In genomic region chr2:202377308-202377736, GRCh38 we compare ENCODE assay signal across 1 cellular context.
TF ChIP-seq lines count a peak whose summit lies in the region.

No MANE protein-coding gene starts in this region.

TF ChIP-seq in HepG2, 621 proteins besides CTCF, POLR2A, EP300 and RAD21 (continued from another document and continues in another):
- no peak for TF ChIP-seq FOXP4 (CRISPR knock-in tag; IDR thresholded peaks at IDR 0.05)
- peak; percentile 39; the same call in 1 of the 2 replicates for TF ChIP-seq IRF2 (CRISPR knock-in tag; IDR thresholded peaks at IDR 0.05)
- no peak for TF ChIP-seq ZNF281 (CRISPR knock-in tag; IDR thresholded peaks at IDR 0.05; ENCODE audit: borderline replicate concordance)
- TF ChIP-seq TERF1 (CRISPR knock-in tag; IDR thresholded peaks at IDR 0.05): no peak
- no peak for TF ChIP-seq KLF12 (CRISPR knock-in tag; IDR thresholded peaks at IDR 0.05; ENCODE audit: borderline replicate concordance)
- TF ChIP-seq SRF (IDR thresholded peaks at IDR 0.05; ENCODE audit: low read depth, low read length): no peak
- TF ChIP-seq ZUFSP (CRISPR knock-in tag; IDR thresholded peaks at IDR 0.05; ENCODE audit: borderline replicate concordance): no peak
- TF ChIP-seq PAWR (CRISPR knock-in tag; IDR thresholded peaks at IDR 0.05; ENCODE audit: borderline replicate concordance): no peak
- TF ChIP-seq ZNF761 (CRISPR knock-in tag; conservative IDR thresholded peaks at IDR 0.05): no peak
- TF ChIP-seq ZNF883 (CRISPR knock-in tag; IDR thresholded peaks at IDR 0.05; ENCODE audit: not compliant biosample characterization): no peak
- TF ChIP-seq ZNF234 (CRISPR knock-in tag; conservative IDR thresholded peaks at IDR 0.05): no peak
- TF ChIP-seq, protein P1, sequence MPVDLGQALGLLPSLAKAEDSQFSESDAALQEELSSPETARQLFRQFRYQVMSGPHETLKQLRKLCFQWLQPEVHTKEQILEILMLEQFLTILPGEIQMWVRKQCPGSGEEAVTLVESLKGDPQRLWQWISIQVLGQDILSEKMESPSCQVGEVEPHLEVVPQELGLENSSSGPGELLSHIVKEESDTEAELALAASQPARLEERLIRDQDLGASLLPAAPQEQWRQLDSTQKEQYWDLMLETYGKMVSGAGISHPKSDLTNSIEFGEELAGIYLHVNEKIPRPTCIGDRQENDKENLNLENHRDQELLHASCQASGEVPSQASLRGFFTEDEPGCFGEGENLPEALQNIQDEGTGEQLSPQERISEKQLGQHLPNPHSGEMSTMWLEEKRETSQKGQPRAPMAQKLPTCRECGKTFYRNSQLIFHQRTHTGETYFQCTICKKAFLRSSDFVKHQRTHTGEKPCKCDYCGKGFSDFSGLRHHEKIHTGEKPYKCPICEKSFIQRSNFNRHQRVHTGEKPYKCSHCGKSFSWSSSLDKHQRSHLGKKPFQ (CRISPR knock-in tag; IDR thresholded peaks at IDR 0.05; ENCODE audit: insufficient replicate concordance): no peak
- TF ChIP-seq KLF15 (CRISPR knock-in tag; IDR thresholded peaks at IDR 0.05; ENCODE audit: borderline replicate concordance): peak; percentile 65; the same call in 1 of the 2 replicates
- no peak for TF ChIP-seq ZBTB43 (CRISPR knock-in tag; conservative IDR thresholded peaks at IDR 0.05)
- 0 out of 2 replicates have a peak, but pooled peaks have one; percentile 13 for TF ChIP-seq ZNF678 (CRISPR knock-in tag; IDR thresholded peaks at IDR 0.05)
- 0 out of 2 replicates have a peak, but pooled peaks have one; percentile 26 for TF ChIP-seq BORCS8-MEF2B (CRISPR knock-in tag; IDR thresholded peaks at IDR 0.05)
- TF ChIP-seq ZNF672 (CRISPR knock-in tag; IDR thresholded peaks at IDR 0.05): no peak
- no peak for TF ChIP-seq DNMT3B (CRISPR knock-in tag; conservative IDR thresholded peaks at IDR 0.05)
- TF ChIP-seq, protein P2, sequence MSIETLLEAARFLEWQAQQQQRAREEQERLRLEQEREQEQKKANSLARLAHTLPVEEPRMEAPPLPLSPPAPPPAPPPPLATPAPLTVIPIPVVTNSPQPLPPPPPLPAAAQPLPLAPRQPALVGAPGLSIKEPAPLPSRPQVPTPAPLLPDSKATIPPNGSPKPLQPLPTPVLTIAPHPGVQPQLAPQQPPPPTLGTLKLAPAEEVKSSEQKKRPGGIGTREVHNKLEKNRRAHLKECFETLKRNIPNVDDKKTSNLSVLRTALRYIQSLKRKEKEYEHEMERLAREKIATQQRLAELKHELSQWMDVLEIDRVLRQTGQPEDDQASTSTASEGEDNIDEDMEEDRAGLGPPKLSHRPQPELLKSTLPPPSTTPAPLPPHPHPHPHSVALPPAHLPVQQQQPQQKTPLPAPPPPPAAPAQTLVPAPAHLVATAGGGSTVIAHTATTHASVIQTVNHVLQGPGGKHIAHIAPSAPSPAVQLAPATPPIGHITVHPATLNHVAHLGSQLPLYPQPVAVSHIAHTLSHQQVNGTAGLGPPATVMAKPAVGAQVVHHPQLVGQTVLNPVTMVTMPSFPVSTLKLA (IDR thresholded peaks at IDR 0.05): no peak
- TF ChIP-seq, protein P3, sequence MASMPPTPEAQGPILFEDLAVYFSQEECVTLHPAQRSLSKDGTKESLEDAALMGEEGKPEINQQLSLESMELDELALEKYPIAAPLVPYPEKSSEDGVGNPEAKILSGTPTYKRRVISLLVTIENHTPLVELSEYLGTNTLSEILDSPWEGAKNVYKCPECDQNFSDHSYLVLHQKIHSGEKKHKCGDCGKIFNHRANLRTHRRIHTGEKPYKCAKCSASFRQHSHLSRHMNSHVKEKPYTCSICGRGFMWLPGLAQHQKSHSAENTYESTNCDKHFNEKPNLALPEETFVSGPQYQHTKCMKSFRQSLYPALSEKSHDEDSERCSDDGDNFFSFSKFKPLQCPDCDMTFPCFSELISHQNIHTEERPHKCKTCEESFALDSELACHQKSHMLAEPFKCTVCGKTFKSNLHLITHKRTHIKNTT (CRISPR knock-in tag; IDR thresholded peaks at IDR 0.05): no peak
- peak; percentile 72; the same call in 1 of the 2 replicates for TF ChIP-seq ZNF296 (CRISPR knock-in tag; conservative IDR thresholded peaks at IDR 0.05)
- no peak for TF ChIP-seq ZNF329 (CRISPR knock-in tag; IDR thresholded peaks at IDR 0.05; ENCODE audit: low read depth)
- TF ChIP-seq ZNF629 (CRISPR knock-in tag; conservative IDR thresholded peaks at IDR 0.05): no peak
- TF ChIP-seq, protein P4, sequence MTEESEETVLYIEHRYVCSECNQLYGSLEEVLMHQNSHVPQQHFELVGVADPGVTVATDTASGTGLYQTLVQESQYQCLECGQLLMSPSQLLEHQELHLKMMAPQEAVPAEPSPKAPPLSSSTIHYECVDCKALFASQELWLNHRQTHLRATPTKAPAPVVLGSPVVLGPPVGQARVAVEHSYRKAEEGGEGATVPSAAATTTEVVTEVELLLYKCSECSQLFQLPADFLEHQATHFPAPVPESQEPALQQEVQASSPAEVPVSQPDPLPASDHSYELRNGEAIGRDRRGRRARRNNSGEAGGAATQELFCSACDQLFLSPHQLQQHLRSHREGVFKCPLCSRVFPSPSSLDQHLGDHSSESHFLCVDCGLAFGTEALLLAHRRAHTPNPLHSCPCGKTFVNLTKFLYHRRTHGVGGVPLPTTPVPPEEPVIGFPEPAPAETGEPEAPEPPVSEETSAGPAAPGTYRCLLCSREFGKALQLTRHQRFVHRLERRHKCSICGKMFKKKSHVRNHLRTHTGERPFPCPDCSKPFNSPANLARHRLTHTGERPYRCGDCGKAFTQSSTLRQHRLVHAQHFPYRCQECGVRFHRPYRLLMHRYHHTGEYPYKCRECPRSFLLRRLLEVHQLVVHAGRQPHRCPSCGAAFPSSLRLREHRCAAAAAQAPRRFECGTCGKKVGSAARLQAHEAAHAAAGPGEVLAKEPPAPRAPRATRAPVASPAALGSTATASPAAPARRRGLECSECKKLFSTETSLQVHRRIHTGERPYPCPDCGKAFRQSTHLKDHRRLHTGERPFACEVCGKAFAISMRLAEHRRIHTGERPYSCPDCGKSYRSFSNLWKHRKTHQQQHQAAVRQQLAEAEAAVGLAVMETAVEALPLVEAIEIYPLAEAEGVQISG (CRISPR knock-in tag; IDR thresholded peaks at IDR 0.05): peak; percentile 39
- TF ChIP-seq CREBL2 (CRISPR knock-in tag; IDR thresholded peaks at IDR 0.05; ENCODE audit: borderline replicate concordance): no peak; the same call in 1 of the 2 replicates
- no peak for TF ChIP-seq DPF2 (CRISPR knock-in tag; IDR thresholded peaks at IDR 0.05; ENCODE audit: borderline replicate concordance, low read depth)
- no peak for TF ChIP-seq ZFP62 (CRISPR knock-in tag; IDR thresholded peaks at IDR 0.05)
- TF ChIP-seq, protein P5, sequence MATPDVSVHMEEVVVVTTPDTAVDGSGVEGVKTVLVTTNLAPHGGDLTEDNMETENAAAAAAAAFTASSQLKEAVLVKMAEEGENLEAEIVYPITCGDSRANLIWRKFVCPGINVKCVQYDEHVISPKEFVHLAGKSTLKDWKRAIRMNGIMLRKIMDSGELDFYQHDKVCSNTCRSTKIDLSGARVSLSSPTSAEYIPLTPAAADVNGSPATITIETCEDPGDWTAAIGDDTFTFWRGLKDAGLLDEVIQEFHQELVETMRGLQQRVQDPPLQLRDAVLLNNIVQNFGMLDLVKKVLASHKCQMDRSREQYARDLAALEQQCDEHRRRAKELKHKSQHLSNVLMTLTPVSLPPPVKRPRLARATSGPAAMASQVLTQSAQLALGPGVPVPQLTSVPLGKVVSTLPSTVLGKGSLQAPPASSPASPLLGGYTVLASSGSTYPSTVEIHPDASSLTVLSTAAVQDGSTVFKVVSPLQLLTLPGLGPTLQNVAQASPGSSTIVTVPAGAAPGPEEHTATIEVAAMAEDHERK (CRISPR knock-in tag; IDR thresholded peaks at IDR 0.05; ENCODE audit: low read depth): no peak
- no peak for TF ChIP-seq HNRNPUL1 (IDR thresholded peaks at IDR 0.05; ENCODE audit: low read depth, low read length)
- TF ChIP-seq PAX8 (CRISPR knock-in tag; IDR thresholded peaks at IDR 0.05; ENCODE audit: borderline replicate concordance): no peak
- peak; percentile 83; the same call in 1 of the 2 replicates for TF ChIP-seq ZNF121 (CRISPR knock-in tag; IDR thresholded peaks at IDR 0.05)
- TF ChIP-seq FOXO4 (CRISPR knock-in tag; conservative IDR thresholded peaks at IDR 0.05): no peak
- no peak; the same call in 1 of the 2 replicates for TF ChIP-seq PRMT3 (CRISPR knock-in tag; IDR thresholded peaks at IDR 0.05; ENCODE audit: borderline replicate concordance, low read depth)
- no peak for TF ChIP-seq ZNF83 (CRISPR knock-in tag; IDR thresholded peaks at IDR 0.05; ENCODE audit: borderline replicate concordance)
- no peak for TF ChIP-seq ZNF282 (IDR thresholded peaks at IDR 0.05; ENCODE audit: partially characterized antibody)
- TF ChIP-seq MED1 (CRISPR knock-in tag; IDR thresholded peaks at IDR 0.05): peak; percentile 25; the same call in 1 of the 2 replicates
- 0 out of 2 replicates have a peak, but pooled peaks have one; percentile 34 for TF ChIP-seq ZSCAN29 (CRISPR knock-in tag; conservative IDR thresholded peaks at IDR 0.05)
